Comparison of ENCODE assay signal across 8 cellular contexts in the genomic region with DNA sequence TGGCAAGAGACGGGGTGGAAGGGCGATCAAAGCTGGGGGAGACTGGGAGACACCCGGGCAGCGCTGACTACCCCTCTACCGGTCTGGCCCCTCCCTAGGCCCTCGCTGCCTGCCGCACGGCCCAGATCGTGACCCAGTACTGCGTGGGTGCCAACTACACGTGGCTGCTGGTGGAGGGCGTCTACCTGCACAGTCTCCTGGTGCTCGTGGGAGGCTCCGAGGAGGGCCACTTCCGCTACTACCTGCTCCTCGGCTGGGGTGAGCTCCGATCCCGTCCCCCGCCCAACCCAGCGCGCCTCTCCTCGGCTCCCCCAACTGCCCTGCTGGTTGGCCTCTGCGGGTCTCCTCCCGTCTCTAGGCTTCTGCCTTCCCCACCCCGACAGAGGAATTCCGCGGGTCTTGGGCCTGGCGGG.
DNase-seq lines count a peak whose midpoint lies in the region; ATAC-seq lines count a peak whose summit lies in the region.

No MANE protein-coding gene starts in this region.

- ATAC-seq in GM19324 (IDR thresholded peaks at IDR 0.05; ENCODE audit: low FRiP score, unreplicated experiment) = no peak
- no peak for ATAC-seq in HG02885 (IDR thresholded peaks at IDR 0.05; ENCODE audit: poor library complexity, unreplicated experiment)

- intact Hi-C loops in head of caudate nucleus (cut with DNase I) = no loop called here

- peak; percentile 83 for DNase-seq in activated effector memory CD4-positive, alpha-beta T cell treated with anti-CD3 and anti-CD28 coated beads, Interleukin-2, amount 50 U/mL, for 16 hours
- no peak for DNase-seq in activated effector memory CD4-positive, alpha-beta T cell treated with Interleukin-2 at 50 U/mL for 16 hours
- peak; percentile 10 to 33 (median 27) for DNase-seq in activated CD8-positive, alpha-beta memory T cell treated with anti-CD3 and anti-CD28 coated beads for 48 hours (ENCODE audit: low read depth in 2 of 3, low spot score in 2 of 3)
- DNase-seq in head of caudate nucleus (peak in 34 of 42 donors; percentile 16 to 75 (median 44)), T1000 (lab: John Stamatoyannopoulos, UW) (no peak)
- peak; percentile 60 for DNase-seq in stimulated activated CD4-positive, alpha-beta T cell treated with anti-CD3 and anti-CD28 coated beads, Interleukin-15, amount 100 ng/mL, for 24 hours

Comparison
In these comparisons a context has a peak if more than half of its experiments do, and no peak if none do; other contexts are left out.
1. DNase-seq: peak in activated effector memory CD4-positive, alpha-beta T cell treated with anti-CD3 and anti-CD28 coated beads, Interleukin-2, amount 50 U/mL, for 16 hours (single experiment), activated CD8-positive, alpha-beta memory T cell treated with anti-CD3 and anti-CD28 coated beads for 48 hours (3 of 3), head of caudate nucleus (34 of 42) and stimulated activated CD4-positive, alpha-beta T cell treated with anti-CD3 and anti-CD28 coated beads, Interleukin-15, amount 100 ng/mL, for 24 hours (single experiment); none in activated effector memory CD4-positive, alpha-beta T cell treated with Interleukin-2 at 50 U/mL for 16 hours (single experiment) and T1000 (single experiment).